ENCODE assay signal across 8 cellular contexts in genomic region chr17:67629963-67630320, GRCh38.
DNase-seq lines count a peak whose midpoint lies in the region; ATAC-seq and TF ChIP-seq lines count a peak whose summit lies in the region.

No MANE protein-coding gene starts in this region.

- peak; percentile 45 for TF ChIP-seq CTCF in DOHH2 (IDR thresholded peaks at IDR 0.05; ENCODE audit: low read depth, low read length, poor library complexity, severe bottlenecking)
- peak; percentile 57 for TF ChIP-seq CTCF in Loucy (conservative IDR thresholded peaks at IDR 0.05; ENCODE audit: low read length)
- no peak for TF ChIP-seq CTCF in WTC11 (IDR thresholded peaks at IDR 0.05)
- TF ChIP-seq CTCF in Peyer's patch (IDR thresholded peaks at IDR 0.05), result peak in 3 of 6 experiments; percentile 5 to 31 (median 26)

- H4K20me1 ChIP-seq in DOHH2 (ENCODE audit: control insufficient read depth, insufficient read depth, low read depth, low read length), result no peaks in the 10 kb centered on the region
- H4K20me1 ChIP-seq in Loucy (ENCODE audit: insufficient read depth, low read length, poor library complexity, severe bottlenecking), result no peaks in the 10 kb centered on the region

- no peaks in the 10 kb centered on the region for H3K9me3 Mint-ChIP-seq in WTC11

- H3K4me2 ChIP-seq in DOHH2 (ENCODE audit: low read length) (no peak overlapping the region), Loucy (ENCODE audit: low read depth, low read length, poor library complexity, severe bottlenecking) (no peak overlapping the region)

- no peaks in the 10 kb centered on the region for H3K79me2 ChIP-seq in DOHH2 (ENCODE audit: control insufficient read depth, low read length)
- H3K79me2 ChIP-seq in Loucy (ENCODE audit: insufficient read depth, low read length), result no peaks in the 10 kb centered on the region

- H3K27me3 ChIP-seq in DOHH2 (ENCODE audit: control insufficient read depth, low read length), result no peaks in the 10 kb centered on the region
- H3K27me3 ChIP-seq in Loucy (ENCODE audit: insufficient read depth, low read length, poor library complexity, severe bottlenecking), result no peaks in the 10 kb centered on the region
- no peaks in the 10 kb centered on the region for H3K27me3 ChIP-seq in Peyer's patch

- POLR2A ChIA-PET in WTC11 (lab: Charles Lee), result no interaction called here

- H3F3A ChIP-seq in DOHH2 (ENCODE audit: control insufficient read depth, insufficient read depth), result no peaks in the 10 kb centered on the region
- H3F3A ChIP-seq in Loucy (ENCODE audit: low read depth), result no peaks in the 10 kb centered on the region

- peaks cover 9% of the 10 kb centered on the region for H3K4me1 Mint-ChIP-seq in WTC11

- no peak overlapping the region for H2AFZ ChIP-seq in Loucy (ENCODE audit: low read length)

- CTCF ChIA-PET in WTC11 (lab: Charles Lee), result interaction anchor here (1.1 to 1.3 kb wide), 3 partner anchors 154 to 255 kb away, joined by 4 to 7 read pairs (median 5); no protein-coding TSS in a partner anchor

- H3K27ac Mint-ChIP-seq in WTC11, result no peak overlapping the region; the same call in 1 of the 2 replicates

- peaks cover 13% of the 10 kb centered on the region for H3K36me3 Mint-ChIP-seq in WTC11

- ATAC-seq in WTC11 (peak; percentile 29; the same call in 1 of the 2 replicates), HG03039 (IDR thresholded peaks at IDR 0.05; ENCODE audit: unreplicated experiment) (no peak), GM21390 (IDR thresholded peaks at IDR 0.05; ENCODE audit: unreplicated experiment) (no peak)

- no peak for TF ChIP-seq POLR2A in Peyer's patch (IDR thresholded peaks at IDR 0.05)

- H3K9ac ChIP-seq in Loucy (ENCODE audit: low read depth, low read length, poor library complexity, severe bottlenecking), result no peak overlapping the region

- H3K4me3 ChIP-seq in DOHH2 (ENCODE audit: low read length) (no peak overlapping the region), Loucy (ENCODE audit: low read length, poor library complexity, severe bottlenecking) (no peak overlapping the region), Peyer's patch (no peak overlapping the region)

- no peaks in the 10 kb centered on the region for H3K9me2 ChIP-seq in DOHH2 (replicated peaks; ENCODE audit: control insufficient read depth, low read length)
- H3K9me2 ChIP-seq in Loucy (replicated peaks; ENCODE audit: low read depth, low read length), result no peaks in the 10 kb centered on the region

- no peak overlapping the region for H3K4me3 Mint-ChIP-seq in WTC11

- H3K27ac ChIP-seq in DOHH2 (ENCODE audit: low read depth, low read length) (no peak overlapping the region), Peyer's patch (no peak overlapping the region)

- no peaks in the 10 kb centered on the region for H3K9me3 ChIP-seq in DOHH2 (ENCODE audit: control insufficient read depth, insufficient read depth, low read length)
- H3K9me3 ChIP-seq in Loucy (ENCODE audit: insufficient read depth, low read depth, low read length), result no peaks in the 10 kb centered on the region
- H3K9me3 ChIP-seq in Peyer's patch, result no peaks in the 10 kb centered on the region

- H3K4me1 ChIP-seq in DOHH2 (ENCODE audit: control insufficient read depth, low read length) (no peaks in the 10 kb centered on the region), Loucy (ENCODE audit: insufficient read depth, low read length, poor library complexity, severe bottlenecking) (no peaks in the 10 kb centered on the region), Peyer's patch (no peaks in the 10 kb centered on the region)

- DNase-seq in WTC11 (ENCODE audit: low spot score), result no peak
- peak; percentile 69 for DNase-seq in iris pigment epithelial cell (ENCODE audit: low read depth)
- no peak for DNase-seq in Peyer's patch
- DNase-seq in GF-D8 (lab: John Stamatoyannopoulos, UW), result no peak

- no peaks in the 10 kb centered on the region for H3K27me3 Mint-ChIP-seq in WTC11 (ENCODE audit: low read depth)

- no peaks in the 10 kb centered on the region for H3K36me3 ChIP-seq in DOHH2 (ENCODE audit: control insufficient read depth, low read length)
- peaks cover 9% of the 10 kb centered on the region; the same call in 1 of the 2 replicates for H3K36me3 ChIP-seq in Loucy (ENCODE audit: insufficient read depth, low read length)
- peaks cover 0 to 6% (median 0%) of the 10 kb centered on the region in 3 donors for H3K36me3 ChIP-seq in Peyer's patch

TF ChIP-seq in WTC11, 78 proteins besides CTCF, POLR2A, EP300 and RAD21:
- TF ChIP-seq, protein P1, sequence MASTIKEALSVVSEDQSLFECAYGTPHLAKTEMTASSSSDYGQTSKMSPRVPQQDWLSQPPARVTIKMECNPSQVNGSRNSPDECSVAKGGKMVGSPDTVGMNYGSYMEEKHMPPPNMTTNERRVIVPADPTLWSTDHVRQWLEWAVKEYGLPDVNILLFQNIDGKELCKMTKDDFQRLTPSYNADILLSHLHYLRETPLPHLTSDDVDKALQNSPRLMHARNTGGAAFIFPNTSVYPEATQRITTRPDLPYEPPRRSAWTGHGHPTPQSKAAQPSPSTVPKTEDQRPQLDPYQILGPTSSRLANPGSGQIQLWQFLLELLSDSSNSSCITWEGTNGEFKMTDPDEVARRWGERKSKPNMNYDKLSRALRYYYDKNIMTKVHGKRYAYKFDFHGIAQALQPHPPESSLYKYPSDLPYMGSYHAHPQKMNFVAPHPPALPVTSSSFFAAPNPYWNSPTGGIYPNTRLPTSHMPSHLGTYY (CRISPR knock-in tag; IDR thresholded peaks at IDR 0.05), result no peak
- no peak for TF ChIP-seq ETV6 (CRISPR knock-in tag; IDR thresholded peaks at IDR 0.05)
- TF ChIP-seq PRRX2 (CRISPR knock-in tag; IDR thresholded peaks at IDR 0.05), result no peak
- TF ChIP-seq TCF7 (CRISPR knock-in tag; IDR thresholded peaks at IDR 0.05; ENCODE audit: low read depth), result no peak
TF ChIP-seq in WTC11: peak in this region for 0.
